In genomic region chr7:76497918-76498582, GRCh38 we compare ENCODE assay signal across 5 cellular contexts. TPM values are rescaled to one million over a fixed set of nuclear protein-coding genes. Genes with fewer than 3 reads are reported as not detected.
"Had no signal": no experiment of that assay in that cellular context is flagged by ENCODE, and none has a peak within 500 bp of the region (broad histone marks: within the 10 kb centered on the region; RNA-seq: fewer than 3 reads in every experiment).

No MANE protein-coding gene starts in this region.

RNA-seq across cellular contexts. Expression of gene UPK3B, which starts 12.3 kb away (rescaled TPM):
- total RNA-seq: HepG2, HT1080, IMR-90, K562 had no signal
- polyA plus RNA-seq: HepG2, IgD-negative memory B cell, K562 had no signal

RNA-seq across cellular contexts. Expression of gene SPDYE16, which starts 45.0 kb away (rescaled TPM):
- total RNA-seq: HT1080, IMR-90 had no signal
- polyA plus RNA-seq: HepG2, IMR-90 had no signal
